In genomic region chr20:49901588-49901987, GRCh38 we compare ENCODE assay signal across 28 cellular contexts. TPM values are rescaled to one million over a fixed set of nuclear protein-coding genes. Genes with fewer than 3 reads are reported as not detected.
DNase-seq lines count a peak whose midpoint lies in the region; ATAC-seq, FAIRE-seq and TF ChIP-seq lines count a peak whose summit lies in the region.
"Had no signal": no experiment of that assay in that cellular context is flagged by ENCODE, and none has a peak within 500 bp of the region (broad histone marks: within the 10 kb centered on the region; RNA-seq: fewer than 3 reads in every experiment).

No MANE protein-coding gene starts in this region.

- peaks cover 33% of the 10 kb centered on the region for H3K9me3 Mint-ChIP-seq in nephron progenitor cell
- no peaks in the 10 kb centered on the region for H3K9me3 Mint-ChIP-seq in activated naive CD4-positive, alpha-beta T cell treated with anti-CD3 and anti-CD28 coated beads, Interleukin-2, amount 10 ng/mL, durations not matched to agents 7 days and 5 days
- no peaks in the 10 kb centered on the region for H3K9me3 Mint-ChIP-seq in activated CD4-positive, alpha-beta memory T cell treated with anti-CD3 and anti-CD28 coated beads, Interleukin-2, amount 10 ng/mL, durations not matched to agents 7 days and 5 days
- H3K9me3 Mint-ChIP-seq: brain; endodermal cell; immature natural killer cell; stimulated activated naive CD8-positive, alpha-beta T cell treated with anti-CD3 and anti-CD28 coated beads, Interleukin-15, Interleukin-2, amounts not matched to agents 100 ng/mL and 50 ng/mL, for 24 hours; WTC11 had no signal

- DNase-seq in HTR-8/SVneo (ENCODE audit: insufficient read length, low spot score) (no peak), NCI-H2081 (lab: John Stamatoyannopoulos, UW) (peak; percentile 60 to 88), nephron progenitor cell (no peak), NCI-H1930 (lab: John Stamatoyannopoulos, UW) (no peak)
- DNase-seq in activated naive CD4-positive, alpha-beta T cell treated with anti-CD3 and anti-CD28 coated beads, Interleukin-2, amount 10 ng/mL, durations not matched to agents 7 days and 5 days = no peak
- DNase-seq in activated CD4-positive, alpha-beta memory T cell treated with anti-CD3 and anti-CD28 coated beads, Interleukin-2, amount 10 ng/mL, durations not matched to agents 7 days and 5 days = no peak
- DNase-seq: activated gamma-delta T cell treated with Interleukin-2 at 50 U/mL for 16 hours; cortex of kidney; EL; endodermal cell; foreskin melanocyte; HCEC 1CT; hippocampal formation; immature natural killer cell; left ventricle myocardium inferior; NCI-H1105; NCI-H524 treated with DMSO at 0.1 percent for 48 hours; pancreas; stimulated activated CD4-positive, alpha-beta T cell treated with anti-CD3 and anti-CD28 coated beads, Interleukin-15, amount 100 ng/mL, for 24 hours; T-helper 9 cell had no signal

- no peaks in the 10 kb centered on the region for H3K27me3 Mint-ChIP-seq in nephron progenitor cell (ENCODE audit: low read depth, poor library complexity)
- no peaks in the 10 kb centered on the region for H3K27me3 Mint-ChIP-seq in activated naive CD4-positive, alpha-beta T cell treated with anti-CD3 and anti-CD28 coated beads, Interleukin-2, amount 10 ng/mL, durations not matched to agents 7 days and 5 days
- no peaks in the 10 kb centered on the region for H3K27me3 Mint-ChIP-seq in activated CD4-positive, alpha-beta memory T cell treated with anti-CD3 and anti-CD28 coated beads, Interleukin-2, amount 10 ng/mL, durations not matched to agents 7 days and 5 days
- H3K27me3 Mint-ChIP-seq: brain; stimulated activated naive CD8-positive, alpha-beta T cell treated with anti-CD3 and anti-CD28 coated beads, Interleukin-15, Interleukin-2, amounts not matched to agents 100 ng/mL and 50 ng/mL, for 24 hours had no signal

- POLR2A ChIA-PET in activated CD4-positive, alpha-beta memory T cell treated with anti-CD3 and anti-CD28 coated beads, Interleukin-2, amount 10 ng/mL, durations not matched to agents 7 days and 5 days (lab: Charles Lee) = interaction anchor here (1.6 kb wide), 1 partner anchor 9 kb away, joined by 7 read pairs; no protein-coding TSS in a partner anchor

- H3K36me3 Mint-ChIP-seq in nephron progenitor cell (ENCODE audit: low read depth) = peaks cover 52% of the 10 kb centered on the region
- H3K36me3 Mint-ChIP-seq in activated naive CD4-positive, alpha-beta T cell treated with anti-CD3 and anti-CD28 coated beads, Interleukin-2, amount 10 ng/mL, durations not matched to agents 7 days and 5 days = peaks cover 11% of the 10 kb centered on the region
- H3K36me3 Mint-ChIP-seq in activated CD4-positive, alpha-beta memory T cell treated with anti-CD3 and anti-CD28 coated beads, Interleukin-2, amount 10 ng/mL, durations not matched to agents 7 days and 5 days (ENCODE audit: low read depth) = peaks cover 15% of the 10 kb centered on the region

- FAIRE-seq in HTR-8/SVneo (lab: Jason Lieb, UNC) = peak; percentile 55
- FAIRE-seq: GM19239, pancreas had no signal

- no peak overlapping the region for H3K4me3 Mint-ChIP-seq in nephron progenitor cell
- no peak overlapping the region for H3K4me3 Mint-ChIP-seq in activated naive CD4-positive, alpha-beta T cell treated with anti-CD3 and anti-CD28 coated beads, Interleukin-2, amount 10 ng/mL, durations not matched to agents 7 days and 5 days
- no peak overlapping the region for H3K4me3 Mint-ChIP-seq in activated CD4-positive, alpha-beta memory T cell treated with anti-CD3 and anti-CD28 coated beads, Interleukin-2, amount 10 ng/mL, durations not matched to agents 7 days and 5 days
- H3K4me3 Mint-ChIP-seq: brain; endodermal cell; immature natural killer cell; stimulated activated naive CD8-positive, alpha-beta T cell treated with anti-CD3 and anti-CD28 coated beads, Interleukin-15, Interleukin-2, amounts not matched to agents 100 ng/mL and 50 ng/mL, for 24 hours; WTC11 had no signal

- TF ChIP-seq CTCF in nephron progenitor cell (IDR thresholded peaks at IDR 0.05) = no peak

- no peak for ATAC-seq in HG02678 (IDR thresholded peaks at IDR 0.05; ENCODE audit: unreplicated experiment)
- ATAC-seq: WTC11 had no signal

- H3K27ac ChIP-seq in angular gyrus (ENCODE audit: low read depth, low read length) = peak overlapping the region; percentile 44
- H3K27ac ChIP-seq: esophagus muscularis mucosa, left ventricle myocardium inferior, pancreas, tibial nerve had no signal

- H3K27ac Mint-ChIP-seq in nephron progenitor cell = peak overlapping the region; percentile 64
- H3K27ac Mint-ChIP-seq in activated naive CD4-positive, alpha-beta T cell treated with anti-CD3 and anti-CD28 coated beads, Interleukin-2, amount 10 ng/mL, durations not matched to agents 7 days and 5 days = no peak overlapping the region
- no peak overlapping the region for H3K27ac Mint-ChIP-seq in activated CD4-positive, alpha-beta memory T cell treated with anti-CD3 and anti-CD28 coated beads, Interleukin-2, amount 10 ng/mL, durations not matched to agents 7 days and 5 days
- H3K27ac Mint-ChIP-seq: immature natural killer cell; stimulated activated naive CD8-positive, alpha-beta T cell treated with anti-CD3 and anti-CD28 coated beads, Interleukin-15, Interleukin-2, amounts not matched to agents 100 ng/mL and 50 ng/mL, for 24 hours; WTC11 had no signal

- peaks cover 16% of the 10 kb centered on the region for H3K4me1 Mint-ChIP-seq in nephron progenitor cell
- H3K4me1 Mint-ChIP-seq in activated naive CD4-positive, alpha-beta T cell treated with anti-CD3 and anti-CD28 coated beads, Interleukin-2, amount 10 ng/mL, durations not matched to agents 7 days and 5 days = peaks cover 3% of the 10 kb centered on the region
- peaks cover 2% of the 10 kb centered on the region for H3K4me1 Mint-ChIP-seq in activated CD4-positive, alpha-beta memory T cell treated with anti-CD3 and anti-CD28 coated beads, Interleukin-2, amount 10 ng/mL, durations not matched to agents 7 days and 5 days
- H3K4me1 Mint-ChIP-seq: brain, WTC11 had no signal

- CTCF ChIA-PET in activated naive CD4-positive, alpha-beta T cell treated with anti-CD3 and anti-CD28 coated beads, Interleukin-2, amount 10 ng/mL, durations not matched to agents 7 days and 5 days (lab: Charles Lee) = interaction anchor here (0.9 to 1.4 kb wide), 3 partner anchors 12 to 14 kb away, joined by 3 to 4 read pairs (median 3); no protein-coding TSS in a partner anchor
- CTCF ChIA-PET in activated CD4-positive, alpha-beta memory T cell treated with anti-CD3 and anti-CD28 coated beads, Interleukin-2, amount 10 ng/mL, durations not matched to agents 7 days and 5 days (lab: Charles Lee) = no interaction called here

RNA-seq across cellular contexts. Expression of gene SPATA2, which starts 13.7 kb away (rescaled TPM):
- total RNA-seq in activated CD4-positive, alpha-beta memory T cell treated with anti-CD3 and anti-CD28 coated beads, Interleukin-2, amount 10 ng/mL, durations not matched to agents 7 days and 5 days = 1 to 10 TPM; 8.4 to 9.0 TPM

RNA-seq across cellular contexts. Expression of gene RNF114, which starts 34.6 kb away (rescaled TPM):
- 10 to 100 TPM; 66.4 to 76.4 TPM for total RNA-seq in activated CD4-positive, alpha-beta memory T cell treated with anti-CD3 and anti-CD28 coated beads, Interleukin-2, amount 10 ng/mL, durations not matched to agents 7 days and 5 days

Comparison
In these comparisons a context has a peak if more than half of its experiments do, and no peak if none do; other contexts are left out.
1. DNase-seq: peak in NCI-H2081 (2 of 2); none in HTR-8/SVneo (single experiment), nephron progenitor cell (single experiment), activated naive CD4-positive, alpha-beta T cell treated with anti-CD3 and anti-CD28 coated beads, Interleukin-2, amount 10 ng/mL, durations not matched to agents 7 days and 5 days (single experiment), activated CD4-positive, alpha-beta memory T cell treated with anti-CD3 and anti-CD28 coated beads, Interleukin-2, amount 10 ng/mL, durations not matched to agents 7 days and 5 days (single experiment) and NCI-H1930 (0 of 2).